In the genomic region with DNA sequence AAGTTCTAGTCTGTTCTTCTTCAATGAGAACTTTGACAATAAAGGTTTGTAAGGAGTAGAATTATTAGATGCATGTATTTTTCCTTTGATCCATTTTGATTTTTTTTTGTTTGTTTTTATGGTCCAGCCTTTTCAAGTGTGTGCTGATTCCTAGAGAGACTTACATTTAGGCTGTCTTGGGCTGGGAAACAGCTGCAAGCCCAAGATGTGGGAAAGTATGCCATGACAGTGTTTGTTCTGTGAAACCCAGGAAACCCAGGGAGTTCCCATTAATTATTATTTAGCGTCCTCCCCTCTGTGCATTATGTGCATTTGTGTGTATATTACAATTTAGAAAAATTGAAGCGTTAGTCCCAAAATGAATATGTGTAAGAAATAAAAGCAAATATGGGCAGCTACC, we compare ENCODE assay signal across 3 cellular contexts.
"Had no signal": no experiment of that assay in that cellular context is flagged by ENCODE, and none has a peak within 500 bp of the region (broad histone marks: within the 10 kb centered on the region; RNA-seq: fewer than 3 reads in every experiment).

No MANE protein-coding gene starts in this region.

- H3K4me3 ChIP-seq: GM12878 had no signal

- ATAC-seq: GM12878 had no signal

- DNase-seq: GDM1, GF-D8 had no signal
